Comparison of ENCODE assay signal across 18 cellular contexts in genomic region chr9:69093471-69094103, GRCh38. TPM values are rescaled to one million over a fixed set of nuclear protein-coding genes. Genes with fewer than 3 reads are reported as not detected.
DNase-seq lines count a peak whose midpoint lies in the region; ATAC-seq and TF ChIP-seq lines count a peak whose summit lies in the region.
"Had no signal": no experiment of that assay in that cellular context is flagged by ENCODE, and none has a peak within 500 bp of the region (broad histone marks: within the 10 kb centered on the region; RNA-seq: fewer than 3 reads in every experiment).

No MANE protein-coding gene starts in this region.

- no peaks in the 10 kb centered on the region for H3K79me2 ChIP-seq in trophoblast cell (ENCODE audit: control insufficient read depth, insufficient read depth, low read length, poor library complexity)

- peak; percentile 81 for ATAC-seq in GM18870 (IDR thresholded peaks at IDR 0.05; ENCODE audit: unreplicated experiment)
- peak; percentile 78 for ATAC-seq in HG02938 (IDR thresholded peaks at IDR 0.05; ENCODE audit: unreplicated experiment)
- ATAC-seq in GM21423 (IDR thresholded peaks at IDR 0.05; ENCODE audit: unreplicated experiment), result no peak
- ATAC-seq: T-helper 17 cell had no signal

- H4K91ac ChIP-seq in trophoblast cell (ENCODE audit: low read depth, low read length), result no peak overlapping the region

- H3K36me3 ChIP-seq in trophoblast cell (ENCODE audit: control insufficient read depth in 1 of 2, insufficient read depth in 2 of 2, low read length in 2 of 2) (no peaks in the 10 kb centered on the region), suprapubic skin (no peaks in the 10 kb centered on the region)
- H3K36me3 ChIP-seq: breast epithelium, sigmoid colon had no signal

- H2BK12ac ChIP-seq in trophoblast cell (ENCODE audit: low read length), result peak overlapping the region; percentile 84

- H3K4me2 ChIP-seq in trophoblast cell (ENCODE audit: low read length), result no peak overlapping the region

- H3K4ac ChIP-seq in trophoblast cell (ENCODE audit: low read depth, low read length), result no peak overlapping the region

- peak overlapping the region; percentile 74 for H2AK5ac ChIP-seq in trophoblast cell (ENCODE audit: low read length)

- no peaks in the 10 kb centered on the region for H3K27me3 ChIP-seq in trophoblast cell (ENCODE audit: insufficient read depth, low read length)
- no peaks in the 10 kb centered on the region for H3K27me3 ChIP-seq in suprapubic skin
- H3K27me3 ChIP-seq: breast epithelium, sigmoid colon had no signal

- no peak overlapping the region for H3K4me3 ChIP-seq in fibroblast of the aortic adventitia (ENCODE audit: low read depth, low read length)
- no peak overlapping the region for H3K4me3 ChIP-seq in trophoblast cell (ENCODE audit: low read depth, low read length)
- no peak overlapping the region for H3K4me3 ChIP-seq in suprapubic skin
- H3K4me3 ChIP-seq: breast epithelium, sigmoid colon had no signal

- H4K12ac ChIP-seq in trophoblast cell (ENCODE audit: low read depth, low read length), result no peak overlapping the region

- H2AFZ ChIP-seq in trophoblast cell (ENCODE audit: insufficient read depth, low read length, poor library complexity), result no peak overlapping the region

- H3K9me3 ChIP-seq in trophoblast cell (ENCODE audit: insufficient read depth, low read depth, low read length) (no peaks in the 10 kb centered on the region), suprapubic skin (no peaks in the 10 kb centered on the region)
- H3K9me3 ChIP-seq: breast epithelium, sigmoid colon had no signal

- H3K4me1 ChIP-seq in trophoblast cell (ENCODE audit: control insufficient read depth in 1 of 2, insufficient read depth in 2 of 2, low read length in 2 of 2) (peaks cover 2 to 7% of the 10 kb centered on the region in 2 experiments), suprapubic skin (peaks cover 8% of the 10 kb centered on the region)
- H3K4me1 ChIP-seq: breast epithelium, sigmoid colon had no signal

- H2BK5ac ChIP-seq in trophoblast cell (ENCODE audit: low read depth, low read length, poor library complexity), result no peak overlapping the region

- H4K8ac ChIP-seq in trophoblast cell (ENCODE audit: low read depth, low read length), result no peak overlapping the region

- no peak overlapping the region for H3K23ac ChIP-seq in trophoblast cell (ENCODE audit: low read length)

- TF ChIP-seq CTCF in fibroblast of the aortic adventitia (IDR thresholded peaks at IDR 0.05; ENCODE audit: insufficient read depth, low read length) (no peak), suprapubic skin (IDR thresholded peaks at IDR 0.05) (no peak)

- no peak overlapping the region for H3K18ac ChIP-seq in trophoblast cell (ENCODE audit: low read length)

- peak; percentile 15 for DNase-seq in fibroblast of the aortic adventitia (ENCODE audit: low read depth)
- no peak for DNase-seq in trophoblast cell
- no peak for DNase-seq in activated CD4-positive, alpha-beta T cell treated with anti-CD3 and anti-CD28 coated beads for 48 hours
- DNase-seq in NCI-H146 (lab: John Stamatoyannopoulos, UW), result no peak
- DNase-seq in suprapubic skin (ENCODE audit: low spot score in 2 of 2), result no peak
- DNase-seq: activated CD4-positive, alpha-beta T cell treated with anti-CD3 and anti-CD28 coated beads for 1 hour; activated CD8-positive, alpha-beta memory T cell treated with anti-CD3 and anti-CD28 coated beads, Interleukin-2, amount 50 U/mL, for 48 hours; activated naive CD4-positive, alpha-beta T cell treated with anti-CD3 and anti-CD28 coated beads, Interleukin-2, amount 50 U/mL, for 16 hours; effector CD4-positive, alpha-beta T cell; NCI-H1092; Right ventricle myocardium superior; sigmoid colon; stimulated activated CD4-positive, alpha-beta T cell treated with anti-CD3 and anti-CD28 coated beads, Interleukin-4, amount 100 ng/mL, for 24 hours; T-helper 17 cell had no signal

- H3K27ac ChIP-seq in trophoblast cell (ENCODE audit: low read depth, low read length) (no peak overlapping the region), suprapubic skin (no peak overlapping the region)
- H3K27ac ChIP-seq: breast epithelium, sigmoid colon had no signal

- H2BK120ac ChIP-seq in trophoblast cell (ENCODE audit: insufficient read depth, low read length, poor library complexity), result no peak overlapping the region

- no peak overlapping the region for H3K14ac ChIP-seq in trophoblast cell (ENCODE audit: low read length)

- no peak for TF ChIP-seq POLR2A in suprapubic skin (IDR thresholded peaks at IDR 0.05)

- H3K79me1 ChIP-seq in trophoblast cell (ENCODE audit: low read length), result no peaks in the 10 kb centered on the region

- no peak overlapping the region for H3K9ac ChIP-seq in trophoblast cell (ENCODE audit: low read length)

- no CpG with 5 or more reads among the region's 7 CpGs for WGBS in trophoblast cell (ENCODE audit: extremely low coverage, insufficient coverage, insufficient read length)
- WGBS in suprapubic skin, result 93% methylated on average over 7 of the region's 7 CpGs

- no peak for TF ChIP-seq EP300 in suprapubic skin (IDR thresholded peaks at IDR 0.05)

RNA-seq across cellular contexts. Expression of gene FXN, which starts 58.0 kb away (rescaled TPM):
- total RNA-seq in fibroblast of the aortic adventitia (ENCODE audit: low replicate concordance) (2.4 and 8.7 TPM in 2 replicates), suprapubic skin (10 to 100 TPM in 1 of 4 donors, 1 to 10 TPM in 3; 2.3 to 11.1 (median 5.6) TPM)
- polyA plus RNA-seq in trophoblast cell (2013), result 10.1 and 11.3 TPM in 2 replicates
